In the genomic region with DNA sequence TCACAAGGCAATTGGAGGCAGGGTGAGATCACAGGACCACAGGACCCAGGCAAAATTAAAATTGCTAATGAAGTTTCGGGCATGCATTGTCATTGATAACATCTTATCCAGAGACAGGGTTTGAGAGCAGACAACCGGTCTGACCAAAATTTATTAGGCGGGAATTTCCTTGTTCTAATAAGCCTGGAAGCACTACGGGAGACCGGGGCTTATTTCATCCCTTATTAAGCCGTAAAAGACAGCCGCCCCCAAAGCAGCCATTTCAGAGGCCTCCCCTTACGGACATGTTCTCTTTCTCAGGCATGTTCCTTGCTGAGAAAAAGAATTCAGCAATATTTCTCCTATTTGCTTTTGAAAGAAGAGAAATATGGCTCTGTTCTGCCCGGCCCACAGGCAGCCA, we compare ENCODE assay signal across 12 cellular contexts. TPM values are rescaled to one million over a fixed set of nuclear protein-coding genes. Genes with fewer than 3 reads are reported as not detected.
"Had no signal": no experiment of that assay in that cellular context is flagged by ENCODE, and none has a peak within 500 bp of the region (broad histone marks: within the 10 kb centered on the region; RNA-seq: fewer than 3 reads in every experiment).

No MANE protein-coding gene starts in this region.

RNA-seq across cellular contexts. Expression of gene HSPB8, which starts 40.1 kb away (rescaled TPM):
- total RNA-seq: activated B cell treated with CpG ODN at 0.5 μM for 24 hours; activated CD4-positive, alpha-beta memory T cell treated with anti-CD3 and anti-CD28 coated beads for 36 hours; activated CD4-positive, alpha-beta T cell treated with anti-CD3 and anti-CD28 coated beads, Interleukin-2, amount 10 ng/mL, durations not matched to agents 24 days and 14 days; activated CD8-positive, alpha-beta memory T cell treated with anti-CD3 and anti-CD28 coated beads for 36 hours; activated CD8-positive, alpha-beta T cell treated with anti-CD3 and anti-CD28 coated beads for 36 hours; activated naive CD4-positive, alpha-beta T cell treated with anti-CD3 and anti-CD28 coated beads for 36 hours; activated naive CD4-positive, alpha-beta T cell treated with anti-CD3 and anti-CD28 coated beads, Interleukin-2, amount 50 U/mL, for 72 hours; activated naive CD8-positive, alpha-beta T cell treated with anti-CD3 and anti-CD28 coated beads for 36 hours; activated T-cell treated with anti-CD3 and anti-CD28 coated beads, Interleukin-2, amount 50 U/mL, for 4 hours; activated T-cell treated with anti-CD3 and anti-CD28 coated beads, Interleukin-2, amount 50 U/mL, for 72 hours; activated T-helper 1 cell treated with anti-CD3 and anti-CD28 coated beads, Interleukin-12 subunit alpha, Interleukin-12 subunit beta, Interleukin-2, Interleukin-4 antibody, amounts not matched to agents 30 ng/mL and 10 ng/mL and 1 ng/mL, durations not matched to agents 14 hours and 24 hours and 36 hours; activated T-helper 17 cell treated with anti-CD3 and anti-CD28 coated beads, Interleukin-2, amount 50 U/mL, for 72 hours had no signal
